In genomic region chr22:45413013-45413367, GRCh38 we compare ENCODE assay signal across 8 cellular contexts. TPM values are rescaled to one million over a fixed set of nuclear protein-coding genes. Genes with fewer than 3 reads are reported as not detected.
DNase-seq lines count a peak whose midpoint lies in the region; ATAC-seq and TF ChIP-seq lines count a peak whose summit lies in the region.

No MANE protein-coding gene starts in this region.

- H3K27me3 ChIP-seq in lower lobe of right lung (ENCODE audit: low read depth) = no peaks in the 10 kb centered on the region
- no peaks in the 10 kb centered on the region for H3K27me3 ChIP-seq in thoracic aorta (replicated peaks; ENCODE audit: insufficient read depth)

- H3K4me1 ChIP-seq in lower lobe of right lung = peaks cover 13% of the 10 kb centered on the region
- H3K4me1 ChIP-seq in thoracic aorta (ENCODE audit: control insufficient read depth in 1 of 2, low read depth in 2 of 2) = peaks cover 3 to 10% of the 10 kb centered on the region in 2 donors

- intact Hi-C loops in lower lobe of right lung (cut with DNase I) = no loop called here

- H3K4me3 ChIP-seq in lower lobe of right lung = peak overlapping the region; percentile 61
- peak overlapping the region; percentile 65 for H3K4me3 ChIP-seq in thoracic aorta

- H3K36me3 ChIP-seq in lower lobe of right lung = no peaks in the 10 kb centered on the region
- no peaks in the 10 kb centered on the region for H3K36me3 ChIP-seq in thoracic aorta

- H3K27ac Mint-ChIP-seq in activated T-cell treated with anti-CD3 and anti-CD28 coated beads, Interleukin-2, amount 50 U/mL, for 24 hours = peak overlapping the region; percentile 67
- H3K27ac Mint-ChIP-seq in activated naive CD8-positive, alpha-beta T cell treated with anti-CD3 and anti-CD28 coated beads for 36 hours = peak overlapping the region; percentile 86

- no peak for DNase-seq in activated T-cell treated with anti-CD3 and anti-CD28 coated beads, Interleukin-2, amount 50 U/mL, for 24 hours
- DNase-seq in activated T-cell treated with anti-CD3 and anti-CD28 coated beads, Interleukin-2, amount 50 U/mL, for 1 hour = no peak
- no peak for DNase-seq in activated naive CD8-positive, alpha-beta T cell treated with anti-CD3 and anti-CD28 coated beads for 36 hours
- no peak for DNase-seq in lower lobe of right lung
- no peak for DNase-seq in thoracic aorta (ENCODE audit: low spot score)
- no peak for DNase-seq in 8988T
- no peak for DNase-seq in NCI-H82 treated with DMSO at 0.1 percent for 48 hours (lab: John Stamatoyannopoulos, UW; ENCODE audit: unreplicated experiment)
- DNase-seq in NCI-H2171 (lab: John Stamatoyannopoulos, UW) = no peak

- H3K9me3 ChIP-seq in lower lobe of right lung (no peaks in the 10 kb centered on the region), thoracic aorta (no peaks in the 10 kb centered on the region)

- peaks cover 16% of the 10 kb centered on the region for H3K4me1 Mint-ChIP-seq in activated T-cell treated with anti-CD3 and anti-CD28 coated beads, Interleukin-2, amount 50 U/mL, for 24 hours (ENCODE audit: low read depth)
- H3K4me1 Mint-ChIP-seq in activated naive CD8-positive, alpha-beta T cell treated with anti-CD3 and anti-CD28 coated beads for 36 hours = peaks cover 9% of the 10 kb centered on the region

- H3K27ac ChIP-seq in lower lobe of right lung = no peak overlapping the region
- H3K27ac ChIP-seq in thoracic aorta = no peak overlapping the region

- H3K27me3 Mint-ChIP-seq in activated T-cell treated with anti-CD3 and anti-CD28 coated beads, Interleukin-2, amount 50 U/mL, for 24 hours = peaks cover 9% of the 10 kb centered on the region
- H3K27me3 Mint-ChIP-seq in activated naive CD8-positive, alpha-beta T cell treated with anti-CD3 and anti-CD28 coated beads for 36 hours = no peaks in the 10 kb centered on the region

- no peaks in the 10 kb centered on the region for H3K9me3 Mint-ChIP-seq in activated T-cell treated with anti-CD3 and anti-CD28 coated beads, Interleukin-2, amount 50 U/mL, for 24 hours
- no peaks in the 10 kb centered on the region for H3K9me3 Mint-ChIP-seq in activated naive CD8-positive, alpha-beta T cell treated with anti-CD3 and anti-CD28 coated beads for 36 hours

- peaks cover 17% of the 10 kb centered on the region for H3K36me3 Mint-ChIP-seq in activated T-cell treated with anti-CD3 and anti-CD28 coated beads, Interleukin-2, amount 50 U/mL, for 24 hours (ENCODE audit: low read depth)
- peaks cover 27% of the 10 kb centered on the region for H3K36me3 Mint-ChIP-seq in activated naive CD8-positive, alpha-beta T cell treated with anti-CD3 and anti-CD28 coated beads for 36 hours

- ATAC-seq in lower lobe of right lung (peak in 1 of 2 donors; percentile 54), thoracic aorta (ENCODE audit: insufficient number of reproducible peaks, low FRiP score, low read depth) (no peak)

- H3K4me3 Mint-ChIP-seq in activated T-cell treated with anti-CD3 and anti-CD28 coated beads, Interleukin-2, amount 50 U/mL, for 24 hours = no peak overlapping the region
- peak overlapping the region; percentile 80 for H3K4me3 Mint-ChIP-seq in activated naive CD8-positive, alpha-beta T cell treated with anti-CD3 and anti-CD28 coated beads for 36 hours

- TF ChIP-seq CTCF in lower lobe of right lung (IDR thresholded peaks at IDR 0.05) = no peak
- no peak for TF ChIP-seq CTCF in thoracic aorta (IDR thresholded peaks at IDR 0.05)

RNA-seq across cellular contexts. Expression of gene SMC1B, which starts 0.4 kb away (rescaled TPM):
- 1 to 10 TPM; 2.1 TPM for total RNA-seq in activated naive CD8-positive, alpha-beta T cell treated with anti-CD3 and anti-CD28 coated beads for 36 hours
- total RNA-seq in lower lobe of right lung (not detected), thoracic aorta (not detected)

RNA-seq across cellular contexts. Expression of gene RIBC2, which starts 0.5 kb away (rescaled TPM):
- 1 to 10 TPM; 8.2 to 9.2 TPM for total RNA-seq in activated naive CD8-positive, alpha-beta T cell treated with anti-CD3 and anti-CD28 coated beads for 36 hours
- total RNA-seq in lower lobe of right lung (2.6 TPM), thoracic aorta (1 to 10 TPM in 1 of 2 donors, not detected in 1; 5.1 TPM)
